ENCODE assay signal across 8 cellular contexts in genomic region chr4:139014391-139015268, GRCh38. TPM values are rescaled to one million over a fixed set of nuclear protein-coding genes. Genes with fewer than 3 reads are reported as not detected.
DNase-seq lines count a peak whose midpoint lies in the region; TF ChIP-seq lines count a peak whose summit lies in the region.

No MANE protein-coding gene starts in this region.

- H3K4me1 ChIP-seq in NT2/D1 (ENCODE audit: insufficient read depth, insufficient read length) (peaks cover 1% of the 10 kb centered on the region), smooth muscle cell (ENCODE audit: low read depth) (peaks cover 19% of the 10 kb centered on the region)

- H3K9me3 Mint-ChIP-seq in HFFc6: peaks cover 4% of the 10 kb centered on the region; the same call in 1 of the 2 replicates

- H3K4me3 Mint-ChIP-seq in HFFc6: peak overlapping the region; percentile 83

- peaks cover 5% of the 10 kb centered on the region for H3K27me3 Mint-ChIP-seq in HFFc6 (ENCODE audit: insufficient read depth)

- peak overlapping the region; percentile 90 for H3K9ac ChIP-seq in NT2/D1 (ENCODE audit: insufficient read length, low read depth)
- H3K9ac ChIP-seq in smooth muscle cell (ENCODE audit: low read depth): peak overlapping the region; percentile 99

- 1% methylated on average over 9 of the region's 9 CpGs for WGBS in smooth muscle cell (ENCODE audit: low lambda C conversion rate)

- H3F3A ChIP-seq in smooth muscle cell (ENCODE audit: low read depth): peaks cover 13% of the 10 kb centered on the region

- H3K36me3 Mint-ChIP-seq in HFFc6 (ENCODE audit: low read depth): peaks cover 16% of the 10 kb centered on the region

- peaks cover 37% of the 10 kb centered on the region for H4K20me1 ChIP-seq in smooth muscle cell (ENCODE audit: low read depth)

- H2AFZ ChIP-seq in smooth muscle cell (ENCODE audit: low read depth): no peak overlapping the region

- peak; percentile 31 for DNase-seq in stimulated activated CD4-positive, alpha-beta T cell treated with anti-CD3 and anti-CD28 coated beads, Interleukin-15, amount 100 ng/mL, for 24 hours
- no peak for DNase-seq in stimulated activated CD4-positive, alpha-beta T cell treated with anti-CD3 and anti-CD28 coated beads, Interleukin-4, amount 100 ng/mL, for 4 hours
- DNase-seq in HFFc6: peak; percentile 88
- DNase-seq in NT2/D1 (ENCODE audit: low read depth, low spot score): no peak
- peak; percentile 94 for DNase-seq in astrocyte of the spinal cord (ENCODE audit: low read depth, low spot score)
- peak; percentile 14 for DNase-seq in smooth muscle cell (lab: John Stamatoyannopoulos, UW; ENCODE audit: unreplicated experiment)
- DNase-seq in SHP77 treated with DMSO at 0.1 percent for 48 hours (lab: John Stamatoyannopoulos, UW): no peak

- H3K4me2 ChIP-seq in smooth muscle cell: peak overlapping the region; percentile 87

- H3K36me3 ChIP-seq in NT2/D1 (ENCODE audit: insufficient read depth, insufficient read length, low read length) (peaks cover 17% of the 10 kb centered on the region), smooth muscle cell (ENCODE audit: low read depth) (no peaks in the 10 kb centered on the region)

- peak overlapping the region; percentile 98 for H3K27ac Mint-ChIP-seq in HFFc6

- no peaks in the 10 kb centered on the region for H3K27me3 ChIP-seq in NT2/D1 (ENCODE audit: insufficient read depth, insufficient read length)
- H3K27me3 ChIP-seq in smooth muscle cell (ENCODE audit: low read depth): no peaks in the 10 kb centered on the region

- H3K9me3 ChIP-seq in NT2/D1 (ENCODE audit: insufficient read depth, low read length) (no peaks in the 10 kb centered on the region), iPS-18c (ENCODE audit: control insufficient read depth, insufficient read depth, low read length) (peaks cover 2% of the 10 kb centered on the region), smooth muscle cell (replicated peaks; ENCODE audit: low read depth) (no peaks in the 10 kb centered on the region)

- peak overlapping the region; percentile 100 for H3K27ac ChIP-seq in smooth muscle cell (ENCODE audit: low read depth)

- H3K4me1 Mint-ChIP-seq in HFFc6 (ENCODE audit: low read depth): peaks cover 39% of the 10 kb centered on the region

- H3K79me2 ChIP-seq in smooth muscle cell (ENCODE audit: low read depth): peaks cover 36% of the 10 kb centered on the region

- H3K4me3 ChIP-seq in NT2/D1 (ENCODE audit: insufficient read length, low read depth): peak overlapping the region; percentile 29
- peak overlapping the region; percentile 79 for H3K4me3 ChIP-seq in astrocyte of the spinal cord (ENCODE audit: low read depth, low read length)
- H3K4me3 ChIP-seq in iPS-18c (ENCODE audit: insufficient read depth, low read depth, low read length): peak overlapping the region; percentile 92
- H3K4me3 ChIP-seq in smooth muscle cell: peak overlapping the region; percentile 90

- TF ChIP-seq CTCF in HFFc6 (IDR thresholded peaks at IDR 0.05) (no peak), astrocyte of the spinal cord (IDR thresholded peaks at IDR 0.05; ENCODE audit: low read depth, low read length) (no peak), smooth muscle cell (IDR thresholded peaks at IDR 0.05; ENCODE audit: borderline replicate concordance, insufficient read depth, poor library complexity, severe bottlenecking) (no peak)

- in situ Hi-C loops in astrocyte of the spinal cord (cut with HindIII; ENCODE audit: low sequenced_read_pairs): no loop called here

RNA-seq across cellular contexts. Expression of gene NOCT, which starts 1.0 kb away (rescaled TPM):
- 10 to 100 TPM; 16.7 to 23.5 (median 18.3) TPM for total RNA-seq in HFFc6 (2021; fragmentation: NEBNext Ultra II Directional; extraction: Animal tissue kit (Norgen Biotek cat#: 25700))
- 33.4 and 34.4 TPM in 2 replicates for total RNA-seq in smooth muscle cell
- 6.7 and 8.8 TPM in 2 replicates for polyA plus RNA-seq in smooth muscle cell

Comparison
In these comparisons a context has a peak if more than half of its experiments do, and no peak if none do; other contexts are left out.
1. DNase-seq: peak in stimulated activated CD4-positive, alpha-beta T cell treated with anti-CD3 and anti-CD28 coated beads, Interleukin-15, amount 100 ng/mL, for 24 hours (single experiment), HFFc6 (single experiment), astrocyte of the spinal cord (single experiment) and smooth muscle cell (single experiment); none in stimulated activated CD4-positive, alpha-beta T cell treated with anti-CD3 and anti-CD28 coated beads, Interleukin-4, amount 100 ng/mL, for 4 hours (0 of 2), NT2/D1 (single experiment) and SHP77 treated with DMSO at 0.1 percent for 48 hours (single experiment).
2. H3K4me3 ChIP-seq: peak in every context shown above with its lines; median percentile 92 in iPS-18c; 90 in smooth muscle cell; 79 in astrocyte of the spinal cord; 29 in NT2/D1.